1 cellular context compared by ENCODE assay signal in genomic region chr15:67550522-67550921, GRCh38.
A peak's percentile ranks its signal among the peaks of the same experiment; 100 is the strongest.
TF ChIP-seq lines count a peak whose summit lies in the region.

No MANE protein-coding gene starts in this region.

TF ChIP-seq in HEK293, 187 proteins besides CTCF, POLR2A, EP300 and RAD21 (continued from another document and continues in another):
- TF ChIP-seq ZBTB8A (tag by site-specific recombination; IDR thresholded peaks at IDR 0.05) (no peak), YY2 (tag by site-specific recombination; IDR thresholded peaks at IDR 0.05) (no peak), ZNF768 (tag by site-specific recombination; IDR thresholded peaks at IDR 0.05) (no peak), ZSCAN23 (tag by site-specific recombination; IDR thresholded peaks at IDR 0.05) (no peak), SCRT2 (tag by site-specific recombination; IDR thresholded peaks at IDR 0.05) (no peak), ZBTB7A (tag by site-specific recombination; IDR thresholded peaks at IDR 0.05; ENCODE audit: low read depth) (no peak), ZNF558 (tag by site-specific recombination; IDR thresholded peaks at IDR 0.05) (no peak), ZNF157 (tag by site-specific recombination; IDR thresholded peaks at IDR 0.05) (no peak), ZFP37 (tag by site-specific recombination; IDR thresholded peaks at IDR 0.05) (0 out of 2 replicates have a peak, but pooled peaks have one; percentile 13), ZNF645 (tag by site-specific recombination; IDR thresholded peaks at IDR 0.05) (no peak), ZNF488 (tag by site-specific recombination; IDR thresholded peaks at IDR 0.05) (no peak), ZNF18 (tag by site-specific recombination; IDR thresholded peaks at IDR 0.05) (no peak), MEIS1 (CRISPR knock-in tag; IDR thresholded peaks at IDR 0.05; ENCODE audit: borderline replicate concordance) (no peak), HOXC10 (CRISPR knock-in tag; IDR thresholded peaks at IDR 0.05) (no peak), SCRT1 (tag by site-specific recombination; IDR thresholded peaks at IDR 0.05; ENCODE audit: borderline replicate concordance) (no peak), ZNF623 (tag by site-specific recombination; IDR thresholded peaks at IDR 0.05) (no peak), GLI4 (tag by site-specific recombination; IDR thresholded peaks at IDR 0.05) (peak; percentile 44; the same call in 1 of the 2 replicates), ZNF302 (tag by site-specific recombination; IDR thresholded peaks at IDR 0.05; ENCODE audit: low read depth) (no peak), ZNF391 (tag by site-specific recombination; IDR thresholded peaks at IDR 0.05; ENCODE audit: borderline replicate concordance, low read depth) (no peak), ZNF416 (tag by site-specific recombination; IDR thresholded peaks at IDR 0.05) (no peak), OVOL3 (tag by site-specific recombination; IDR thresholded peaks at IDR 0.05) (no peak), ZNF404 (tag by site-specific recombination; IDR thresholded peaks at IDR 0.05) (no peak), OSR2 (tag by site-specific recombination; IDR thresholded peaks at IDR 0.05) (peak; percentile 39; the same call in 1 of the 2 replicates), ZNF114 (tag by site-specific recombination; IDR thresholded peaks at IDR 0.05) (no peak), ZNF146 (tag by site-specific recombination; IDR thresholded peaks at IDR 0.05) (no peak), SALL2 (tag by site-specific recombination; IDR thresholded peaks at IDR 0.05; ENCODE audit: borderline replicate concordance) (no peak), ZNF140 (tag by site-specific recombination; IDR thresholded peaks at IDR 0.05) (no peak), ZNF76 (tag by site-specific recombination; IDR thresholded peaks at IDR 0.05; ENCODE audit: borderline replicate concordance, low read depth) (no peak), SETDB1 (IDR thresholded peaks at IDR 0.05; ENCODE audit: insufficient read length, low read length) (no peak), PBX3 (CRISPR knock-in tag; IDR thresholded peaks at IDR 0.05) (no peak), KLF16 (tag by site-specific recombination; IDR thresholded peaks at IDR 0.05) (peak; percentile 39; the same call in 1 of the 2 replicates), RBAK (tag by site-specific recombination; IDR thresholded peaks at IDR 0.05) (no peak), ZBTB6 (tag by site-specific recombination; IDR thresholded peaks at IDR 0.05) (no peak), SP3 (tag by site-specific recombination; IDR thresholded peaks at IDR 0.05) (no peak), ZNF37A (tag by site-specific recombination; IDR thresholded peaks at IDR 0.05) (no peak), ZNF248 (tag by site-specific recombination; IDR thresholded peaks at IDR 0.05) (no peak), ZNF529 (tag by site-specific recombination; IDR thresholded peaks at IDR 0.05; ENCODE audit: insufficient replicate concordance) (no peak), KLF17 (tag by site-specific recombination; IDR thresholded peaks at IDR 0.05) (peak; percentile 60; the same call in 1 of the 2 replicates), ZNF677 (tag by site-specific recombination; IDR thresholded peaks at IDR 0.05) (no peak), ZNF530 (tag by site-specific recombination; IDR thresholded peaks at IDR 0.05; ENCODE audit: low read depth) (no peak), ZNF2 (tag by site-specific recombination; IDR thresholded peaks at IDR 0.05) (no peak), ZSCAN16 (tag by site-specific recombination; IDR thresholded peaks at IDR 0.05) (no peak), KLF10 (tag by site-specific recombination; IDR thresholded peaks at IDR 0.05) (no peak), HOXD13 (CRISPR knock-in tag; IDR thresholded peaks at IDR 0.05; ENCODE audit: borderline replicate concordance) (no peak), REPIN1 (tag by site-specific recombination; IDR thresholded peaks at IDR 0.05; ENCODE audit: low read depth) (no peak), ZNF341 (tag by site-specific recombination; IDR thresholded peaks at IDR 0.05; ENCODE audit: low read depth) (no peak), ZNF121 (tag by site-specific recombination; IDR thresholded peaks at IDR 0.05) (no peak), TCF7L2 (IDR thresholded peaks at IDR 0.05; ENCODE audit: borderline replicate concordance, low read depth, low read length) (no peak), ZSCAN30 (tag by site-specific recombination; IDR thresholded peaks at IDR 0.05) (no peak)
- TF ChIP-seq, protein P1, sequence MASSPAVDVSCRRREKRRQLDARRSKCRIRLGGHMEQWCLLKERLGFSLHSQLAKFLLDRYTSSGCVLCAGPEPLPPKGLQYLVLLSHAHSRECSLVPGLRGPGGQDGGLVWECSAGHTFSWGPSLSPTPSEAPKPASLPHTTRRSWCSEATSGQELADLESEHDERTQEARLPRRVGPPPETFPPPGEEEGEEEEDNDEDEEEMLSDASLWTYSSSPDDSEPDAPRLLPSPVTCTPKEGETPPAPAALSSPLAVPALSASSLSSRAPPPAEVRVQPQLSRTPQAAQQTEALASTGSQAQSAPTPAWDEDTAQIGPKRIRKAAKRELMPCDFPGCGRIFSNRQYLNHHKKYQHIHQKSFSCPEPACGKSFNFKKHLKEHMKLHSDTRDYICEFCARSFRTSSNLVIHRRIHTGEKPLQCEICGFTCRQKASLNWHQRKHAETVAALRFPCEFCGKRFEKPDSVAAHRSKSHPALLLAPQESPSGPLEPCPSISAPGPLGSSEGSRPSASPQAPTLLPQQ (tag by site-specific recombination; IDR thresholded peaks at IDR 0.05) = 0 out of 2 replicates have a peak, but pooled peaks have one; percentile 34
- TF ChIP-seq, protein P2, sequence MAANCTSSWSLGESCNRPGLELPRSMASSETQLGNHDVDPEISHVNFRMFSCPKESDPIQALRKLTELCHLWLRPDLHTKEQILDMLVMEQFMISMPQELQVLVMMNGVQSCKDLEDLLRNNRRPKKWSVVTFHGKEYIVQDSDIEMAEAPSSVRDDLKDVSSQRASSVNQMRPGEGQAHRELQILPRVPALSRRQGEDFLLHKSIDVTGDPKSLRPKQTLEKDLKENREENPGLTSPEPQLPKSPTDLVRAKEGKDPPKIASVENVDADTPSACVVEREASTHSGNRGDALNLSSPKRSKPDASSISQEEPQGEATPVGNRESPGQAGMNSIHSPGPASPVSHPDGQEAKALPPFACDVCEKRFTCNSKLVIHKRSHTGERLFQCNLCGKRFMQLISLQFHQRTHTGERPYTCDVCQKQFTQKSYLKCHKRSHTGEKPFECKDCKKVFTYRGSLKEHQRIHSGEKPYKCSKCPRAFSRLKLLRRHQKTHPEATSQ (tag by site-specific recombination; IDR thresholded peaks at IDR 0.05) = no peak
- TF ChIP-seq, protein P3, sequence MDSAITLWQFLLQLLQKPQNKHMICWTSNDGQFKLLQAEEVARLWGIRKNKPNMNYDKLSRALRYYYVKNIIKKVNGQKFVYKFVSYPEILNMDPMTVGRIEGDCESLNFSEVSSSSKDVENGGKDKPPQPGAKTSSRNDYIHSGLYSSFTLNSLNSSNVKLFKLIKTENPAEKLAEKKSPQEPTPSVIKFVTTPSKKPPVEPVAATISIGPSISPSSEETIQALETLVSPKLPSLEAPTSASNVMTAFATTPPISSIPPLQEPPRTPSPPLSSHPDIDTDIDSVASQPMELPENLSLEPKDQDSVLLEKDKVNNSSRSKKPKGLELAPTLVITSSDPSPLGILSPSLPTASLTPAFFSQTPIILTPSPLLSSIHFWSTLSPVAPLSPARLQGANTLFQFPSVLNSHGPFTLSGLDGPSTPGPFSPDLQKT (IDR thresholded peaks at IDR 0.05; ENCODE audit: borderline replicate concordance, low read depth, low read length) = no peak
- TF ChIP-seq, protein P4, sequence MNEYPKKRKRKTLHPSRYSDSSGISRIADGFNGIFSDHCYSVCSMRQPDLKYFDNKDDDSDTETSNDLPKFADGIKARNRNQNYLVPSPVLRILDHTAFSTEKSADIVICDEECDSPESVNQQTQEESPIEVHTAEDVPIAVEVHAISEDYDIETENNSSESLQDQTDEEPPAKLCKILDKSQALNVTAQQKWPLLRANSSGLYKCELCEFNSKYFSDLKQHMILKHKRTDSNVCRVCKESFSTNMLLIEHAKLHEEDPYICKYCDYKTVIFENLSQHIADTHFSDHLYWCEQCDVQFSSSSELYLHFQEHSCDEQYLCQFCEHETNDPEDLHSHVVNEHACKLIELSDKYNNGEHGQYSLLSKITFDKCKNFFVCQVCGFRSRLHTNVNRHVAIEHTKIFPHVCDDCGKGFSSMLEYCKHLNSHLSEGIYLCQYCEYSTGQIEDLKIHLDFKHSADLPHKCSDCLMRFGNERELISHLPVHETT (tag by site-specific recombination; IDR thresholded peaks at IDR 0.05) = 0 out of 2 replicates have a peak, but pooled peaks have one; percentile 72
- TF ChIP-seq, protein P5, sequence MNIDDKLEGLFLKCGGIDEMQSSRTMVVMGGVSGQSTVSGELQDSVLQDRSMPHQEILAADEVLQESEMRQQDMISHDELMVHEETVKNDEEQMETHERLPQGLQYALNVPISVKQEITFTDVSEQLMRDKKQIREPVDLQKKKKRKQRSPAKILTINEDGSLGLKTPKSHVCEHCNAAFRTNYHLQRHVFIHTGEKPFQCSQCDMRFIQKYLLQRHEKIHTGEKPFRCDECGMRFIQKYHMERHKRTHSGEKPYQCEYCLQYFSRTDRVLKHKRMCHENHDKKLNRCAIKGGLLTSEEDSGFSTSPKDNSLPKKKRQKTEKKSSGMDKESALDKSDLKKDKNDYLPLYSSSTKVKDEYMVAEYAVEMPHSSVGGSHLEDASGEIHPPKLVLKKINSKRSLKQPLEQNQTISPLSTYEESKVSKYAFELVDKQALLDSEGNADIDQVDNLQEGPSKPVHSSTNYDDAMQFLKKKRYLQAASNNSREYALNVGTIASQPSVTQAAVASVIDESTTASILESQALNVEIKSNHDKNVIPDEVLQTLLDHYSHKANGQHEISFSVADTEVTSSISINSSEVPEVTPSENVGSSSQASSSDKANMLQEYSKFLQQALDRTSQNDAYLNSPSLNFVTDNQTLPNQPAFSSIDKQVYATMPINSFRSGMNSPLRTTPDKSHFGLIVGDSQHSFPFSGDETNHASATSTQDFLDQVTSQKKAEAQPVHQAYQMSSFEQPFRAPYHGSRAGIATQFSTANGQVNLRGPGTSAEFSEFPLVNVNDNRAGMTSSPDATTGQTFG (tag by site-specific recombination; IDR thresholded peaks at IDR 0.05; ENCODE audit: borderline replicate concordance) = no peak
